27 cellular contexts compared by ENCODE assay signal in the genomic region with DNA sequence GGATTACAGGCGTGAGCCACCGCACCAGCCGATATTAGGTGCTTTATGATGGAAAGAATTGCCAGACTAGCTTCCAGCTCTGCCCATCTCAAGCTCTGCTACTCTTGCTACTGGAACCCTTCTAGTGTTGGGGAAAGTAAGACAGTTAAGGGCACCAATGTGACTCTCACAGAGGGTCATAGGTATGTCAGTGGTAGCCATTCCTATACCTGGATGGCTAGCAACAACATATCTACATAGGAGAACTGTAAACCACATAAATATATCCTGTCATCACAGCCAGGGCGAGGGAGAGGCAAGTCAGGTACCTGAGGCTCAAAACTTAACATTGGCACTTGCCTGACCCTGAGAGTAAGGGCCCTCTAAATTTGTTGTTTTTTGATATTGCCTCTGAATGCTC.
"Had no signal": no experiment of that assay in that cellular context is flagged by ENCODE, and none has a peak within 500 bp of the region (broad histone marks: within the 10 kb centered on the region; RNA-seq: fewer than 3 reads in every experiment).

No MANE protein-coding gene starts in this region.

- H3K4me3 ChIP-seq: neural progenitor cell, ovary, psoas muscle, right lobe of liver, sigmoid colon, stomach, thyroid gland, tibial nerve, upper lobe of left lung, vagina had no signal

- H3K9me3 ChIP-seq: ovary, psoas muscle, right lobe of liver, sigmoid colon, stomach, thoracic aorta, thyroid gland, tibial nerve, upper lobe of left lung, vagina had no signal

- H3K36me3 Mint-ChIP-seq: natural killer cell; stimulated activated effector memory CD8-positive, alpha-beta T cell treated with anti-CD3 and anti-CD28 coated beads, Interleukin-12 subunit alpha, Interleukin-12 subunit beta, amount 100 ng/mL, for 72 hours; stimulated activated naive B cell treated with anti-CD40 and anti-IgM and Interleukin-4, amounts not matched to agents 10 μg/mL and 1 μg/mL and 100 μg/mL, for 72 hours had no signal

- H3K9me3 Mint-ChIP-seq: natural killer cell; nephron progenitor cell; neural progenitor cell; stimulated activated effector memory CD8-positive, alpha-beta T cell treated with anti-CD3 and anti-CD28 coated beads, Interleukin-12 subunit alpha, Interleukin-12 subunit beta, amount 100 ng/mL, for 72 hours; stimulated activated naive B cell treated with anti-CD40 and anti-IgM and Interleukin-4, amounts not matched to agents 10 μg/mL and 1 μg/mL and 100 μg/mL, for 72 hours; stimulated activated naive CD8-positive, alpha-beta T cell treated with anti-CD3 and anti-CD28 coated beads, Interleukin-15, Interleukin-2, amounts not matched to agents 100 ng/mL and 50 ng/mL, for 24 hours had no signal

- H3K27ac ChIP-seq: neural progenitor cell, ovary, parathyroid adenoma, psoas muscle, right lobe of liver, sigmoid colon, thyroid gland, tibial nerve, upper lobe of left lung, vagina had no signal

- DNase-seq: natural killer cell; nephron progenitor cell; occipital lobe; ovary; psoas muscle; right cardiac atrium; right lobe of liver; sigmoid colon; small intestine; stimulated activated CD4-positive, alpha-beta T cell treated with anti-CD3 and anti-CD28 coated beads, Interleukin-15, amount 100 ng/mL, for 24 hours; stimulated activated CD4-positive, alpha-beta T cell treated with anti-CD3 and anti-CD28 coated beads, Interleukin-2, amount 100 ng/mL, for 24 hours; stimulated activated CD4-positive, alpha-beta T cell treated with anti-CD3 and anti-CD28 coated beads, Interleukin-2, amount 100 ng/mL, for 48 hours; stimulated activated CD4-positive, alpha-beta T cell treated with anti-CD3 and anti-CD28 coated beads, Interleukin-4, amount 100 ng/mL, for 24 hours; stimulated activated naive B cell treated with anti-CD40 and anti-IgM and Interleukin-4, amounts not matched to agents 10 μg/mL and 1 μg/mL and 100 μg/mL, for 72 hours; stimulated activated naive CD4-positive, alpha-beta T cell treated with Interleukin-2 at 50 U/mL for 16 hours; stomach; thyroid gland; trophoblast cell; upper lobe of left lung had no signal

- H3K27me3 ChIP-seq: ovary, right lobe of liver, sigmoid colon, stomach, thyroid gland, tibial nerve, upper lobe of left lung, vagina had no signal

- H3K36me3 ChIP-seq: neural progenitor cell, ovary, thoracic aorta, thyroid gland, tibial nerve, upper lobe of left lung, vagina had no signal

- H3K27ac Mint-ChIP-seq: natural killer cell; nephron progenitor cell; neural progenitor cell; progenitor cell of endocrine pancreas; stimulated activated effector memory CD8-positive, alpha-beta T cell treated with anti-CD3 and anti-CD28 coated beads, Interleukin-12 subunit alpha, Interleukin-12 subunit beta, amount 100 ng/mL, for 72 hours; stimulated activated naive B cell treated with anti-CD40 and anti-IgM and Interleukin-4, amounts not matched to agents 10 μg/mL and 1 μg/mL and 100 μg/mL, for 72 hours; stimulated activated naive CD8-positive, alpha-beta T cell treated with anti-CD3 and anti-CD28 coated beads, Interleukin-15, Interleukin-2, amounts not matched to agents 100 ng/mL and 50 ng/mL, for 24 hours had no signal

- H3K4me3 Mint-ChIP-seq: neural progenitor cell; stimulated activated naive B cell treated with anti-CD40 and anti-IgM and Interleukin-4, amounts not matched to agents 10 μg/mL and 1 μg/mL and 100 μg/mL, for 72 hours; stimulated activated naive CD8-positive, alpha-beta T cell treated with anti-CD3 and anti-CD28 coated beads, Interleukin-15, Interleukin-2, amounts not matched to agents 100 ng/mL and 50 ng/mL, for 24 hours had no signal
